In the genomic region with DNA sequence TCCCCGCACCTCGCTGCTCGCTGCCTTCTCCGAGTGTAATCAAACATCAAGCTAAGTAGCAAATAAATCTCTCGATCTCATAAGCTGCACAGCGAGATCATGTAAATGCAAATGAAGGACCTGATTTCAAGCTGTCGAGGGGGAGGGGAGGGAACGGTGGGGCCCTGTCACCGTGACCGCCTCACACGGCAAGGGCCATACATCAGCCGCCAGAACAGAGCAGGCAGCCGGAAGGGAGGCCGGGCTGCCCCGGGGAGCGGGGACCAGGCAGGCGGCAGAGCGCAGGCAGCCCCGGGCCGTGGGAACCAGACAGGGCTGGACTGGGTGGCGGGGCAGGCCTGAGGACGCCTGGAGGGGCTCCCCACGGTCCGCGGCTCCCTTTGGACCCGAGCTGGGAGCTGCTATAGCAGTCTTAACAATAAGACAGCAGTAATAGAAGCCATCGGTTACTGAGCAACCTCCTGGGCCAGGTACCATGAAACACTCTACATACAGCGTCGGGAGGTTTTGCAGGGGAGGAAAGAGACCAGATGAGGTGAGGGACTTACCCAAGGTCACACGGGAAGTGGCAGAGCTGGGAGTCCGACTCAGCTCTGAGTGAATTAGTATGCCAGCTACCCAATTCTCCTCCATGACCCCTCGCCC, we compare ENCODE assay signal across 1 cellular context.
TF ChIP-seq lines count a peak whose summit lies in the region.

No MANE protein-coding gene starts in this region.

TF ChIP-seq in neural cell, 6 proteins besides CTCF, POLR2A, EP300 and RAD21 (continued from another document):
- no peak for TF ChIP-seq TAF1 (IDR thresholded peaks at IDR 0.05; ENCODE audit: low read depth)
- TF ChIP-seq MXI1 (conservative IDR thresholded peaks at IDR 0.05; ENCODE audit: poor library complexity, severe bottlenecking): no peak
